ENCODE assay signal across 20 cellular contexts in the genomic region with DNA sequence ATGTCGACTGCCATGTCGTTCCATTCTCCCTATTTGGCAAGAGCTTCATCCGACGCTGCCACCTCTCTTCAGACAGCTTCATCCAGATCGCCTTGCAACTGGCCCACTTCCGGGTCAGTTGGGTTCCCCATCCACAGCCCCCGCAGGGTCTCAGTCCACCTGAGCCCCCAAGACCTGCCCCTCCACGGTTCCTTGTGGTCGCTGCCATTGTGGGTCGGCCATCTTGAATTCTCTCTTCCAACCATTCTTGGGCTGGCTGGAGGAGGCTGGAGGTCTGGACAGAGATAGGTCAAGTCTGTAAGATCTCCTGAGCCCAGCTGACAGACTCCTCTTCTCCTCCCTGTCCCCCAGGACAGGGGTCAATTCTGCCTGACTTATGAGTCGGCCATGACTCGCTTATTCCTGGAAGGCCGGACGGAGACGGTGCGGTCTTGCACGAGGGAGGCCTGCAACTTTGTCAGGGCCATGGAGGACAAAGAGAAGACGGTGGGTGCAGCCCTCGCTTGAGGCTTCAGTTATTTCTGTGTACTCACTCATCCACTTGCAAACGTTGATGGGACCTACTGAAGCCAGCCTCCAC. TPM values are rescaled to one million over a fixed set of nuclear protein-coding genes. Genes with fewer than 3 reads are reported as not detected.
DNase-seq lines count a peak whose midpoint lies in the region; ATAC-seq and TF ChIP-seq lines count a peak whose summit lies in the region.
"Had no signal": no experiment of that assay in that cellular context is flagged by ENCODE, and none has a peak within 500 bp of the region (broad histone marks: within the 10 kb centered on the region; RNA-seq: fewer than 3 reads in every experiment).

No MANE protein-coding gene starts in this region.

- H3F3A ChIP-seq in PC-3 (ENCODE audit: low read length, unreplicated experiment) (no peaks in the 10 kb centered on the region), neural progenitor cell (ENCODE audit: low read depth) (peaks cover 11% of the 10 kb centered on the region)

- no peaks in the 10 kb centered on the region for H4K20me1 ChIP-seq in PC-3 (ENCODE audit: low read length)
- no peaks in the 10 kb centered on the region for H4K20me1 ChIP-seq in neural progenitor cell (ENCODE audit: low read depth)

- intact Hi-C loops in PC-3 (cut with micrococcal nuclease) = no loop called here

- POLR2A ChIA-PET in PC-3 (lab: Charles Lee; ENCODE audit: unreplicated experiment) = interaction anchor here (0.5 kb wide), 1 partner anchor 138 kb away, joined by 8 read pairs; no protein-coding TSS in a partner anchor

- H3K4me1 ChIP-seq in PC-3 (ENCODE audit: insufficient read depth, low read length) (peaks cover 21% of the 10 kb centered on the region), neural progenitor cell (no peaks in the 10 kb centered on the region)
- H3K4me1 ChIP-seq: adrenal gland, gastrocnemius medialis, pancreas had no signal

- peaks cover 3% of the 10 kb centered on the region for H3K9me3 Mint-ChIP-seq in neural progenitor cell
- no peaks in the 10 kb centered on the region for H3K9me3 Mint-ChIP-seq in type B pancreatic cell

- H3K9ac ChIP-seq in PC-3 (ENCODE audit: low read length) (no peak overlapping the region), neural progenitor cell (no peak overlapping the region)

- BruUV-seq in PC-3 (replicated peaks; lab: Mats Ljungman, UMichigan) = no TSS peak

- H3K79me2 ChIP-seq in PC-3 (ENCODE audit: low read length) = no peaks in the 10 kb centered on the region
- no peaks in the 10 kb centered on the region for H3K79me2 ChIP-seq in neural progenitor cell (ENCODE audit: low read depth)

- no peak overlapping the region for H3K4me2 ChIP-seq in PC-3 (ENCODE audit: low read length)
- H3K4me2 ChIP-seq in neural progenitor cell = no peak overlapping the region

- CTCF ChIA-PET in PC-3 (lab: Charles Lee) = no interaction called here

- peak; percentile 84 for DNase-seq in ELR (ENCODE audit: low read depth)
- DNase-seq in PC-3 = peak; percentile 72
- peak; percentile 44 for DNase-seq in fibroblast of gingiva (ENCODE audit: low read depth)
- DNase-seq in neural progenitor cell (ENCODE audit: low spot score) = no peak
- DNase-seq in stimulated activated naive CD8-positive, alpha-beta T cell treated with anti-CD3 and anti-CD28 coated beads, Interleukin-15, Interleukin-2, amounts not matched to agents 100 U/mL and 50 U/mL, for 24 hours = no peak
- no peak for DNase-seq in type B pancreatic cell (ENCODE audit: extremely low spot score, unreplicated experiment)
- DNase-seq in retina = no peak
- DNase-seq: activated effector memory CD4-positive, alpha-beta T cell treated with Interleukin-2 at 50 U/mL for 16 hours; effector CD8-positive, alpha-beta T cell; gastrocnemius medialis; left ventricle myocardium superior; NCI-H187 treated with DMSO at 0.1 percent for 48 hours; NCI-H446; pancreas; stimulated activated CD4-positive, alpha-beta T cell treated with anti-CD3 and anti-CD28 coated beads, Interleukin-4, amount 100 ng/mL, for 24 hours had no signal

- H3K27ac Mint-ChIP-seq in neural progenitor cell (peak overlapping the region; percentile 12), type B pancreatic cell (no peak overlapping the region)

- H3K4me3 Mint-ChIP-seq in neural progenitor cell (peak overlapping the region; percentile 60), type B pancreatic cell (no peak overlapping the region)

- H3K27me3 ChIP-seq in PC-3 (ENCODE audit: low read length) = no peaks in the 10 kb centered on the region
- no peaks in the 10 kb centered on the region for H3K27me3 ChIP-seq in neural progenitor cell
- H3K27me3 ChIP-seq: adrenal gland, gastrocnemius medialis, pancreas, SJSA1 had no signal

- H3K36me3 ChIP-seq in PC-3 (ENCODE audit: low read depth, low read length) (no peaks in the 10 kb centered on the region), neural progenitor cell (no peaks in the 10 kb centered on the region)
- H3K36me3 ChIP-seq: adrenal gland, gastrocnemius medialis, pancreas, SJSA1, thoracic aorta had no signal

- H3K9me3 ChIP-seq in PC-3 (ENCODE audit: low read length) (no peaks in the 10 kb centered on the region), neural progenitor cell (ENCODE audit: low read depth) (no peaks in the 10 kb centered on the region)
- H3K9me3 ChIP-seq: adrenal gland, gastrocnemius medialis, pancreas, SJSA1, thoracic aorta had no signal

- H3K4me3 ChIP-seq in PC-3 (ENCODE audit: low read length) (no peak overlapping the region), neural progenitor cell (no peak overlapping the region)
- H3K4me3 ChIP-seq: adrenal gland, gastrocnemius medialis, pancreas, SJSA1, thoracic aorta had no signal

- TF ChIP-seq CTCF in PC-3 (conservative IDR thresholded peaks at IDR 0.05; ENCODE audit: low read depth, low read length) = no peak
- TF ChIP-seq CTCF in neural progenitor cell (IDR thresholded peaks at IDR 0.05) = no peak
- TF ChIP-seq CTCF in type B pancreatic cell (conservative IDR thresholded peaks at IDR 0.05) = no peak

- peak; percentile 46 for ATAC-seq in PC-3
- ATAC-seq in stimulated activated naive CD8-positive, alpha-beta T cell treated with anti-CD3 and anti-CD28 coated beads, Interleukin-15, Interleukin-2, amounts not matched to agents 100 U/mL and 50 U/mL, for 24 hours = no peak
- no peak for ATAC-seq in HG03175 (IDR thresholded peaks at IDR 0.05; ENCODE audit: unreplicated experiment)
- ATAC-seq: gastrocnemius medialis, left ventricle myocardium superior had no signal

- H2AFZ ChIP-seq in PC-3 (ENCODE audit: low read length) (peak overlapping the region; percentile 64), neural progenitor cell (replicated peaks) (no peak overlapping the region)

- H3K27ac ChIP-seq in PC-3 (ENCODE audit: low read length) (no peak overlapping the region), neural progenitor cell (no peak overlapping the region)
- H3K27ac ChIP-seq: adrenal gland, C4-2B, gastrocnemius medialis, pancreas, SJSA1, thoracic aorta had no signal

- H3K9me2 ChIP-seq in PC-3 (replicated peaks; ENCODE audit: low read length) = no peaks in the 10 kb centered on the region

- H3K27me3 Mint-ChIP-seq in neural progenitor cell (ENCODE audit: insufficient read depth, low read depth) (peaks cover 19% of the 10 kb centered on the region), type B pancreatic cell (no peaks in the 10 kb centered on the region)

- H3K36me3 Mint-ChIP-seq in neural progenitor cell (peaks cover 35% of the 10 kb centered on the region), type B pancreatic cell (peaks cover 9% of the 10 kb centered on the region)

- H3K4me1 Mint-ChIP-seq in neural progenitor cell = peaks cover 4% of the 10 kb centered on the region
- no peaks in the 10 kb centered on the region for H3K4me1 Mint-ChIP-seq in type B pancreatic cell (ENCODE audit: unreplicated experiment)

RNA-seq across cellular contexts. Expression of gene CPT1C, which starts 19.5 kb away (rescaled TPM):
- 11.5 and 13.6 TPM in 2 replicates for total RNA-seq in PC-3 (2014; rRNA removed)
- 51.7 and 105 TPM in 2 replicates for total RNA-seq in neural progenitor cell (ENCODE audit: low replicate concordance)
- total RNA-seq in type B pancreatic cell (ENCODE audit: low replicate concordance) = 7.8 and 65.0 TPM in 2 replicates

RNA-seq across cellular contexts. Expression of gene ADM5, which starts 21.1 kb away (rescaled TPM):
- total RNA-seq in PC-3 (2014; rRNA removed) (5.0 and 6.3 TPM in 2 replicates), neural progenitor cell (ENCODE audit: low replicate concordance) (6.0 and 9.4 TPM in 2 replicates), type B pancreatic cell (ENCODE audit: low replicate concordance) (1.7 and 3.2 TPM in 2 replicates)

RNA-seq across cellular contexts. Expression of gene PRMT1, which starts 33.4 kb away (rescaled TPM):
- total RNA-seq in PC-3 (2014; rRNA removed) (625 and 761 TPM in 2 replicates), neural progenitor cell (ENCODE audit: low replicate concordance) (480 and 755 TPM in 2 replicates), type B pancreatic cell (ENCODE audit: low replicate concordance) (131 and 195 TPM in 2 replicates)

RNA-seq across cellular contexts. Expression of gene BCL2L12, which starts 44.7 kb away (rescaled TPM):
- total RNA-seq in PC-3 (2014; rRNA removed) (82.5 and 104 TPM in 2 replicates), neural progenitor cell (ENCODE audit: low replicate concordance) (6.1 and 41.8 TPM in 2 replicates), type B pancreatic cell (ENCODE audit: low replicate concordance) (40.8 and 49.2 TPM in 2 replicates)

RNA-seq across cellular contexts. Expression of gene IRF3, which starts 44.8 kb away (rescaled TPM):
- total RNA-seq in PC-3 (2014; rRNA removed) = 223 and 236 TPM in 2 replicates
- total RNA-seq in neural progenitor cell (ENCODE audit: low replicate concordance) = 29.5 and 65.1 TPM in 2 replicates
- 81.4 and 86.6 TPM in 2 replicates for total RNA-seq in type B pancreatic cell (ENCODE audit: low replicate concordance)

Comparison
In these comparisons a context has a peak if more than half of its experiments do, and no peak if none do; other contexts are left out.
1. DNase-seq: peak in ELR (single experiment), PC-3 (single experiment) and fibroblast of gingiva (single experiment); none in neural progenitor cell (single experiment), stimulated activated naive CD8-positive, alpha-beta T cell treated with anti-CD3 and anti-CD28 coated beads, Interleukin-15, Interleukin-2, amounts not matched to agents 100 U/mL and 50 U/mL, for 24 hours (single experiment), type B pancreatic cell (single experiment) and retina (single experiment).